ENCODE assay signal across 8 cellular contexts in genomic region chrX:20315140-20315539, GRCh38. TPM values are rescaled to one million over a fixed set of nuclear protein-coding genes. Genes with fewer than 3 reads are reported as not detected.
A peak's percentile ranks its signal among the peaks of the same experiment; 100 is the strongest.
DNase-seq lines count a peak whose midpoint lies in the region; ATAC-seq, FAIRE-seq and TF ChIP-seq lines count a peak whose summit lies in the region.

No MANE protein-coding gene starts in this region.

- intact Hi-C loops in OCI-LY7 (cut with micrococcal nuclease; ENCODE audit: unreplicated experiment) (loop anchor here (2.0 kb wide), 1 partner anchor 50 kb away; no protein-coding TSS in a partner anchor), gastrocnemius medialis (cut with DNase I; ENCODE audit: low total_unique reads) (loop anchor here (10.0 kb wide), 1 partner anchor 100 kb away; no protein-coding TSS in a partner anchor), prostate gland (cut with DNase I) (no loop called here), posterior cingulate gyrus (cut with DNase I) (no loop called here)

- H3K9me3 ChIP-seq in OCI-LY7 (ENCODE audit: low read length) (no peaks in the 10 kb centered on the region; the same call in 1 of the 2 replicates), gastrocnemius medialis (no peaks in the 10 kb centered on the region), prostate gland (no peaks in the 10 kb centered on the region)

- TF ChIP-seq POLR2A in gastrocnemius medialis (IDR thresholded peaks at IDR 0.05): no peak
- no peak for TF ChIP-seq POLR2A in prostate gland (IDR thresholded peaks at IDR 0.05)

- peak overlapping the region; percentile 37; the same call in 1 of the 2 replicates for H2AFZ ChIP-seq in OCI-LY7 (ENCODE audit: low read length)

- H3K27ac ChIP-seq in OCI-LY7 (ENCODE audit: low read depth, low read length, poor library complexity, severe bottlenecking) (peak overlapping the region; percentile 76), gastrocnemius medialis (peak overlapping the region; percentile 22 to 83 (median 51)), prostate gland (no peak overlapping the region)

- POLR2A ChIA-PET in OCI-LY7 (lab: Charles Lee): interaction anchor here (0.7 kb wide), 1 partner anchor 70 kb away, joined by 3 read pairs; no protein-coding TSS in a partner anchor

- in situ Hi-C loops in gastrocnemius medialis (cut with MboI; ENCODE audit: low sequenced_read_pairs in 4 of 4): no loop called here

- TF ChIP-seq CTCF in OCI-LY7 (conservative IDR thresholded peaks at IDR 0.05; ENCODE audit: low read length) (no peak), gastrocnemius medialis (IDR thresholded peaks at IDR 0.05 in 4 of 5, conservative IDR thresholded peaks at IDR 0.05 in 1 of 5) (no peak), prostate gland (IDR thresholded peaks at IDR 0.05) (no peak)

- no peaks in the 10 kb centered on the region for H3K9me3 Mint-ChIP-seq in activated naive CD4-positive, alpha-beta T cell treated with anti-CD3 and anti-CD28 coated beads, Interleukin-2, amount 10 ng/mL, durations not matched to agents 7 days and 5 days

- no peaks in the 10 kb centered on the region for H3K27me3 Mint-ChIP-seq in activated naive CD4-positive, alpha-beta T cell treated with anti-CD3 and anti-CD28 coated beads, Interleukin-2, amount 10 ng/mL, durations not matched to agents 7 days and 5 days

- no peaks in the 10 kb centered on the region for H3K9me2 ChIP-seq in OCI-LY7 (ENCODE audit: insufficient read depth, low read length)

- H3K27me3 ChIP-seq in gastrocnemius medialis: no peaks in the 10 kb centered on the region
- no peaks in the 10 kb centered on the region for H3K27me3 ChIP-seq in prostate gland (replicated peaks; ENCODE audit: insufficient read depth)

- CTCF ChIA-PET in OCI-LY7 (lab: Charles Lee; ENCODE audit: unreplicated experiment): no interaction called here
- CTCF ChIA-PET in activated naive CD4-positive, alpha-beta T cell treated with anti-CD3 and anti-CD28 coated beads, Interleukin-2, amount 10 ng/mL, durations not matched to agents 7 days and 5 days (lab: Charles Lee): no interaction called here

- DNase-seq in GM19239 (ENCODE audit: insufficient read length, low spot score) (peak; percentile 1), OCI-LY7 (ENCODE audit: low spot score) (peak; percentile 75), gastrocnemius medialis (no peak), prostate gland (ENCODE audit: low spot score) (no peak), NCI-H446 (lab: John Stamatoyannopoulos, UW) (no peak), posterior cingulate gyrus (no peak)
- DNase-seq in activated naive CD4-positive, alpha-beta T cell treated with anti-CD3 and anti-CD28 coated beads, Interleukin-2, amount 10 ng/mL, durations not matched to agents 7 days and 5 days: no peak

- H4K20me1 ChIP-seq in OCI-LY7 (ENCODE audit: insufficient read depth, low read length): no peaks in the 10 kb centered on the region

- peak overlapping the region; percentile 55 for H3K4me2 ChIP-seq in OCI-LY7 (ENCODE audit: low read length)

- WGBS in prostate gland: 35% methylated on average over 2 of the region's 2 CpGs

- peaks cover 56% of the 10 kb centered on the region for H3K4me1 ChIP-seq in OCI-LY7 (ENCODE audit: insufficient read depth, low read length, poor library complexity, severe bottlenecking)
- H3K4me1 ChIP-seq in gastrocnemius medialis: peaks cover 10 to 13% of the 10 kb centered on the region in 2 donors
- no peaks in the 10 kb centered on the region for H3K4me1 ChIP-seq in prostate gland (replicated peaks)

- no peaks in the 10 kb centered on the region for H3K79me2 ChIP-seq in OCI-LY7 (ENCODE audit: insufficient read depth, low read depth, low read length)

- H3K4me1 Mint-ChIP-seq in activated naive CD4-positive, alpha-beta T cell treated with anti-CD3 and anti-CD28 coated beads, Interleukin-2, amount 10 ng/mL, durations not matched to agents 7 days and 5 days: peaks cover 13% of the 10 kb centered on the region

- no peaks in the 10 kb centered on the region for H3K36me3 ChIP-seq in OCI-LY7 (ENCODE audit: insufficient read depth, low read length)
- H3K36me3 ChIP-seq in gastrocnemius medialis: no peaks in the 10 kb centered on the region
- H3K36me3 ChIP-seq in prostate gland: no peaks in the 10 kb centered on the region

- H3K4me3 Mint-ChIP-seq in activated naive CD4-positive, alpha-beta T cell treated with anti-CD3 and anti-CD28 coated beads, Interleukin-2, amount 10 ng/mL, durations not matched to agents 7 days and 5 days: no peak overlapping the region

- H3K27ac Mint-ChIP-seq in activated naive CD4-positive, alpha-beta T cell treated with anti-CD3 and anti-CD28 coated beads, Interleukin-2, amount 10 ng/mL, durations not matched to agents 7 days and 5 days: no peak overlapping the region

- no peaks in the 10 kb centered on the region for H3K36me3 Mint-ChIP-seq in activated naive CD4-positive, alpha-beta T cell treated with anti-CD3 and anti-CD28 coated beads, Interleukin-2, amount 10 ng/mL, durations not matched to agents 7 days and 5 days

- FAIRE-seq in GM19239 (lab: Jason Lieb, UNC): peak; percentile 86

- BruUV-seq in OCI-LY7 (replicated peaks; lab: Mats Ljungman, UMichigan): no TSS peak

- H3K4me3 ChIP-seq in OCI-LY7 (ENCODE audit: low read depth, low read length, poor library complexity, severe bottlenecking) (no peak overlapping the region), gastrocnemius medialis (no peak overlapping the region), prostate gland (no peak overlapping the region)

- peak; percentile 67 for ATAC-seq in HG03045 (IDR thresholded peaks at IDR 0.05; ENCODE audit: unreplicated experiment)
- peak in 1 of 2 donors; percentile 46 for ATAC-seq in gastrocnemius medialis

RNA-seq across cellular contexts. Expression of gene RPS6KA3, which starts 48.4 kb away (rescaled TPM):
- 14.2 and 21.6 TPM in 2 replicates for total RNA-seq in OCI-LY7 (2014; rRNA removed; shearing (Covaris generic))
- total RNA-seq in OCI-LY7 (2022): 34.3 and 35.4 TPM in 2 replicates
- total RNA-seq in gastrocnemius medialis: 10 to 100 TPM; 53.1 to 91.0 (median 66.0) TPM
- 10 to 100 TPM; 19.8 to 52.8 TPM for total RNA-seq in prostate gland

Comparison
In these comparisons a context has a peak if more than half of its experiments do, and no peak if none do; other contexts are left out.
1. DNase-seq: peak in GM19239 (single experiment) and OCI-LY7 (single experiment); none in gastrocnemius medialis (0 of 2), prostate gland (single experiment), NCI-H446 (0 of 2), activated naive CD4-positive, alpha-beta T cell treated with anti-CD3 and anti-CD28 coated beads, Interleukin-2, amount 10 ng/mL, durations not matched to agents 7 days and 5 days (single experiment) and posterior cingulate gyrus (0 of 10).
2. H3K27ac ChIP-seq: peak in OCI-LY7 (single experiment) and gastrocnemius medialis (4 of 4); none in prostate gland (0 of 2).
3. intact Hi-C loops: an anchor here in OCI-LY7 (2.0 kb wide) and gastrocnemius medialis (10.0 kb wide); none called in prostate gland and posterior cingulate gyrus.